Comparison of ENCODE assay signal across 8 cellular contexts in genomic region chr12:12376636-12377448, GRCh38. TPM values are rescaled to one million over a fixed set of nuclear protein-coding genes. Genes with fewer than 3 reads are reported as not detected.
DNase-seq lines count a peak whose midpoint lies in the region; ATAC-seq and TF ChIP-seq lines count a peak whose summit lies in the region.

No MANE protein-coding gene starts in this region.

- H3K27ac Mint-ChIP-seq in naive thymus-derived CD4-positive, alpha-beta T cell: peak overlapping the region in 6 of 9 donors; percentile 46 to 86 (median 66)

- POLR2A ChIA-PET in naive thymus-derived CD4-positive, alpha-beta T cell (lab: Charles Lee): interaction anchor here (0.5 to 4.3 kb wide), 21 partner anchors 19 to 360 kb away, joined by 3 to 27 read pairs (median 4); partner anchors contain the start of gene DUSP16

- peaks cover 3 to 28% (median 24%) of the 10 kb centered on the region in 5 donors for H3K36me3 Mint-ChIP-seq in naive thymus-derived CD4-positive, alpha-beta T cell

- H3K27me3 ChIP-seq in HAP-1 (ENCODE audit: low read depth): no peaks in the 10 kb centered on the region
- no peaks in the 10 kb centered on the region for H3K27me3 ChIP-seq in naive thymus-derived CD4-positive, alpha-beta T cell (ENCODE audit: control insufficient read depth in 2 of 2, insufficient read depth in 2 of 2, low read length in 2 of 2)

- H3K4me1 ChIP-seq in HAP-1: peaks cover 8% of the 10 kb centered on the region
- H3K4me1 ChIP-seq in naive thymus-derived CD4-positive, alpha-beta T cell (ENCODE audit: control insufficient read depth in 2 of 2, insufficient read depth in 2 of 2, low read length in 2 of 2): peaks cover 14 to 42% of the 10 kb centered on the region in 2 donors

- H3K27ac ChIP-seq in naive thymus-derived CD4-positive, alpha-beta T cell (ENCODE audit: low read depth, low read length): no peak overlapping the region

- peak; percentile 65 for TF ChIP-seq CTCF in epithelial cell of proximal tubule (conservative IDR thresholded peaks at IDR 0.05; ENCODE audit: low read depth, low read length)

- H3K4me3 ChIP-seq in HAP-1 (no peak overlapping the region), epithelial cell of proximal tubule (ENCODE audit: low read depth, low read length) (no peak overlapping the region)
- H3K4me3 ChIP-seq in naive thymus-derived CD4-positive, alpha-beta T cell (ENCODE audit: low read length): no peak overlapping the region

- in situ Hi-C loops in HAP-1 (cut with MboI; ENCODE audit: low sequenced_read_pairs): no loop called here

- peak; percentile 8 for DNase-seq in Daoy (ENCODE audit: low read depth)
- peak; percentile 28 to 90 for DNase-seq in HAP-1 (ENCODE audit: low spot score in 2 of 2)
- peak; percentile 7 for DNase-seq in NCI-H187 treated with DMSO at 0.1 percent for 48 hours (lab: John Stamatoyannopoulos, UW)
- DNase-seq in SW 1271 (lab: John Stamatoyannopoulos, UW): peak; percentile 21 to 81
- peak; percentile 50 for DNase-seq in epithelial cell of proximal tubule (ENCODE audit: low read depth)
- DNase-seq in naive thymus-derived CD4-positive, alpha-beta T cell: peak in 7 of 9 donors; percentile 58 to 84 (median 72)
- no peak for DNase-seq in OCI-M2 (lab: John Stamatoyannopoulos, UW; ENCODE audit: unreplicated experiment)
- DNase-seq in T-helper 9 cell: no peak

- H3K4me1 Mint-ChIP-seq in naive thymus-derived CD4-positive, alpha-beta T cell: peaks cover 7 to 50% (median 44%) of the 10 kb centered on the region in 7 donors

- CTCF ChIA-PET in naive thymus-derived CD4-positive, alpha-beta T cell (lab: Charles Lee): interaction anchor here (0.7 to 7.1 kb wide), 30 partner anchors 9 to 412 kb away, joined by 3 to 91 read pairs (median 4); partner anchors contain the start of gene DUSP16

- peaks cover 3% of the 10 kb centered on the region; the same call in 1 of the 2 replicates for H3K36me3 ChIP-seq in HAP-1 (replicated peaks)
- no peaks in the 10 kb centered on the region for H3K36me3 ChIP-seq in naive thymus-derived CD4-positive, alpha-beta T cell (ENCODE audit: control insufficient read depth in 2 of 3, insufficient read depth in 3 of 3, low read length in 3 of 3)

- no peaks in the 10 kb centered on the region for H3K27me3 Mint-ChIP-seq in naive thymus-derived CD4-positive, alpha-beta T cell

- H3K4me3 Mint-ChIP-seq in naive thymus-derived CD4-positive, alpha-beta T cell: no peak overlapping the region

- peak; percentile 63 for ATAC-seq in naive thymus-derived CD4-positive, alpha-beta T cell

- intact Hi-C loops in naive thymus-derived CD4-positive, alpha-beta T cell (cut with micrococcal nuclease): loop anchor here (1.0 to 5.0 kb wide), 19 partner anchors 13 to 835 kb away; partner anchors contain the start of genes GPR19 (in 2 of the 2), APOLD1 (in 1 of the 2), BORCS5 (in 1 of the 2) and CDKN1B (in 1 of the 2)

- no peaks in the 10 kb centered on the region for H3K9me3 ChIP-seq in HAP-1
- no peaks in the 10 kb centered on the region for H3K9me3 ChIP-seq in naive thymus-derived CD4-positive, alpha-beta T cell (ENCODE audit: control insufficient read depth in 2 of 3, low read length in 3 of 3)

- peaks cover 0 to 5% (median 0%) of the 10 kb centered on the region in 11 donors for H3K9me3 Mint-ChIP-seq in naive thymus-derived CD4-positive, alpha-beta T cell

RNA-seq across cellular contexts. Expression of gene BORCS5, which starts 20.0 kb away (rescaled TPM):
- 1.6 and 2.5 TPM in 2 replicates for total RNA-seq in Daoy (2014; rRNA removed; shearing (Covaris generic))
- total RNA-seq in epithelial cell of proximal tubule: 6.1 and 11.4 TPM in 2 replicates
- total RNA-seq in naive thymus-derived CD4-positive, alpha-beta T cell: 10 to 100 TPM; 15.3 to 28.2 (median 22.1) TPM
- 10 to 100 TPM in 1 of 2 donors, 1 to 10 TPM in 1; 8.4 to 15.6 TPM for polyA plus RNA-seq in naive thymus-derived CD4-positive, alpha-beta T cell

RNA-seq across cellular contexts. Expression of gene MANSC1, which starts 26.8 kb away (rescaled TPM):
- total RNA-seq in Daoy (2014; rRNA removed; shearing (Covaris generic)): 0.06 and 1.5 TPM in 2 replicates
- total RNA-seq in epithelial cell of proximal tubule: 10.1 and 10.6 TPM in 2 replicates
- 1 to 10 TPM in 1 of 5 experiments, under 1 TPM in 4; 0.60 to 1.3 (median 0.94) TPM for total RNA-seq in naive thymus-derived CD4-positive, alpha-beta T cell
- 1 to 10 TPM; 4.2 TPM for polyA plus RNA-seq in naive thymus-derived CD4-positive, alpha-beta T cell

Comparison
In these comparisons a context has a peak if more than half of its experiments do, and no peak if none do; other contexts are left out.
1. DNase-seq: peak in Daoy (single experiment), HAP-1 (2 of 2), NCI-H187 treated with DMSO at 0.1 percent for 48 hours (single experiment), SW 1271 (2 of 2), epithelial cell of proximal tubule (single experiment) and naive thymus-derived CD4-positive, alpha-beta T cell (7 of 9); none in OCI-M2 (single experiment) and T-helper 9 cell (single experiment).